ENCODE assay signal across 1 cellular context in the genomic region with DNA sequence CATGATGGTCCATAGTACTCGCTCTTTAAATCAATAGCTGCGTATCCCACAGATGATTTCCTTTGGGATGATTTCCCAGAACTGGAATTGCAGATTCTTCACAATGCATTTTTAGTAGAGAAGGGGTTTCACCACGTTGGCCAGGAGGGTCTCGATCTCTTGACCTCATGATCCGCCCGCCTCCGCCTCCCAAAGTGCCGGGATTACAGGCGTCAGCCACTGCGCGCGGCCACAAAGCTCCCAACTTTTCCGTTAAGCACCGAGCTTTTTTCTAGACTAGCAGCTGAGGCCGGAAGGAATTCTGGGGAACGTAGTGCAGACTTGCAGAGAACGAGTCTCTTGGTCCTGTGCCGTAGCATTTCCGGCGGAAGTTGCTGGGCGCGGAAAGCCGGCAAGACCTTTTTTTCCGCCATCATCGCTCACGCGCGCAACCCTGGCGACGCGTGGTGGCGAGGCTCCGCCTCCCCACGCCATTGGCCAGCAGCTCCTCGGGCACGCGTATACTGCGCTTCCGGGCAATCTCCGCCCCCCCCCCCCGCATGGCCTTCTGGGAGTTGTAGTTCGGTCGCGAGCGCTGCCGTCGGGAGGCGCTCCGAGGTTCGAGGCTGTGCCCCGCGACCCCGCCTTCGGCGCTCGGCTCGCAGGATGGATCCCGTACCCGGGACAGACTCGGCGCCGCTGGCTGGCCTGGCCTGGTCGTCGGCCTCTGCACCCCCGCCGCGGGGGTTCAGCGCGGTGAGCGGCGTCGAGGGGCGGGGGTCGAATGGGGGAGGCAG.
A peak's percentile ranks its signal among the peaks of the same experiment; 100 is the strongest.
TF ChIP-seq lines count a peak whose summit lies in the region.

A gene (plus strand): TSS at position 557 of the 776 bp plus-strand sequence. CDS start 89 bp downstream, at position 646.

TF ChIP-seq in H1, 55 proteins besides CTCF, POLR2A, EP300 and RAD21 (continues in another document):
- no peak for TF ChIP-seq KDM5A (IDR thresholded peaks at IDR 0.05; ENCODE audit: low read length)
- TF ChIP-seq CTBP2 (IDR thresholded peaks at IDR 0.05; ENCODE audit: borderline replicate concordance, insufficient read depth, insufficient read length, low read length) = no peak
- TF ChIP-seq, protein P1, sequence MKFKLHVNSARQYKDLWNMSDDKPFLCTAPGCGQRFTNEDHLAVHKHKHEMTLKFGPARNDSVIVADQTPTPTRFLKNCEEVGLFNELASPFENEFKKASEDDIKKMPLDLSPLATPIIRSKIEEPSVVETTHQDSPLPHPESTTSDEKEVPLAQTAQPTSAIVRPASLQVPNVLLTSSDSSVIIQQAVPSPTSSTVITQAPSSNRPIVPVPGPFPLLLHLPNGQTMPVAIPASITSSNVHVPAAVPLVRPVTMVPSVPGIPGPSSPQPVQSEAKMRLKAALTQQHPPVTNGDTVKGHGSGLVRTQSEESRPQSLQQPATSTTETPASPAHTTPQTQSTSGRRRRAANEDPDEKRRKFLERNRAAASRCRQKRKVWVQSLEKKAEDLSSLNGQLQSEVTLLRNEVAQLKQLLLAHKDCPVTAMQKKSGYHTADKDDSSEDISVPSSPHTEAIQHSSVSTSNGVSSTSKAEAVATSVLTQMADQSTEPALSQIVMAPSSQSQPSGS (IDR thresholded peaks at IDR 0.05; ENCODE audit: low read length) = peak; percentile 60; the same call in 1 of the 2 replicates
- TF ChIP-seq BRCA1 (IDR thresholded peaks at IDR 0.05; ENCODE audit: low read depth, low read length) = no peak
- no peak for TF ChIP-seq JUN (IDR thresholded peaks at IDR 0.05; ENCODE audit: low read depth, low read length)
- TF ChIP-seq RFX5 (IDR thresholded peaks at IDR 0.05; ENCODE audit: borderline replicate concordance, low read depth, low read length) = no peak
- no peak for TF ChIP-seq CHD1 (IDR thresholded peaks at IDR 0.05; ENCODE audit: low read depth, low read length)
- no peak for TF ChIP-seq SUZ12 (IDR thresholded peaks at IDR 0.05; ENCODE audit: low read length)
- TF ChIP-seq EGR1 (IDR thresholded peaks at IDR 0.05; ENCODE audit: borderline replicate concordance, low read depth, low read length) = peak; percentile 96
- TF ChIP-seq, protein P2, sequence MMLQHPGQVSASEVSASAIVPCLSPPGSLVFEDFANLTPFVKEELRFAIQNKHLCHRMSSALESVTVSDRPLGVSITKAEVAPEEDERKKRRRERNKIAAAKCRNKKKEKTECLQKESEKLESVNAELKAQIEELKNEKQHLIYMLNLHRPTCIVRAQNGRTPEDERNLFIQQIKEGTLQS (IDR thresholded peaks at IDR 0.05; ENCODE audit: insufficient read depth, low read depth, low read length) = no peak
- no peak for TF ChIP-seq KDM1A (IDR thresholded peaks at IDR 0.05; ENCODE audit: borderline replicate concordance, low read length)
- TF ChIP-seq BCL11A (IDR thresholded peaks at IDR 0.05; ENCODE audit: low read depth in 2 of 2, low read length in 2 of 2) = no peak
- no peak for TF ChIP-seq PHF8 (conservative IDR thresholded peaks at IDR 0.05; ENCODE audit: low read depth, low read length)
- TF ChIP-seq HDAC6 (IDR thresholded peaks at IDR 0.05; ENCODE audit: low read depth, low read length) = no peak
- no peak for TF ChIP-seq BACH1 (IDR thresholded peaks at IDR 0.05; ENCODE audit: low read length)
- TF ChIP-seq TEAD4 (IDR thresholded peaks at IDR 0.05; ENCODE audit: low read depth, low read length) = peak; percentile 24; the same call in 1 of the 2 replicates
- TF ChIP-seq GABPA (IDR thresholded peaks at IDR 0.05; ENCODE audit: borderline replicate concordance, insufficient read depth, low read length) = peak; percentile 96
- TF ChIP-seq SP4 (IDR thresholded peaks at IDR 0.05; ENCODE audit: low read length) = no peak
- peak; percentile 55 for TF ChIP-seq KDM4A (IDR thresholded peaks at IDR 0.05; ENCODE audit: low read depth, low read length, severe bottlenecking)
- TF ChIP-seq RNF2 (IDR thresholded peaks at IDR 0.05; ENCODE audit: borderline replicate concordance, low read depth, low read length, missing control alignments, poor library complexity, severe bottlenecking) = no peak
- 0 out of 4 replicates have a peak, but pooled peaks of 1 of the 2 experiments have one; percentile 48 for TF ChIP-seq HDAC2 (IDR thresholded peaks at IDR 0.05; ENCODE audit: borderline replicate concordance in 1 of 2, low read depth in 2 of 2, low read length in 2 of 2)
- TF ChIP-seq RXRA (IDR thresholded peaks at IDR 0.05; ENCODE audit: insufficient read depth, low read depth, low read length) = no peak
- TF ChIP-seq CBX8 (IDR thresholded peaks at IDR 0.05; ENCODE audit: borderline replicate concordance, low read depth, low read length) = no peak
- TF ChIP-seq, protein P3, sequence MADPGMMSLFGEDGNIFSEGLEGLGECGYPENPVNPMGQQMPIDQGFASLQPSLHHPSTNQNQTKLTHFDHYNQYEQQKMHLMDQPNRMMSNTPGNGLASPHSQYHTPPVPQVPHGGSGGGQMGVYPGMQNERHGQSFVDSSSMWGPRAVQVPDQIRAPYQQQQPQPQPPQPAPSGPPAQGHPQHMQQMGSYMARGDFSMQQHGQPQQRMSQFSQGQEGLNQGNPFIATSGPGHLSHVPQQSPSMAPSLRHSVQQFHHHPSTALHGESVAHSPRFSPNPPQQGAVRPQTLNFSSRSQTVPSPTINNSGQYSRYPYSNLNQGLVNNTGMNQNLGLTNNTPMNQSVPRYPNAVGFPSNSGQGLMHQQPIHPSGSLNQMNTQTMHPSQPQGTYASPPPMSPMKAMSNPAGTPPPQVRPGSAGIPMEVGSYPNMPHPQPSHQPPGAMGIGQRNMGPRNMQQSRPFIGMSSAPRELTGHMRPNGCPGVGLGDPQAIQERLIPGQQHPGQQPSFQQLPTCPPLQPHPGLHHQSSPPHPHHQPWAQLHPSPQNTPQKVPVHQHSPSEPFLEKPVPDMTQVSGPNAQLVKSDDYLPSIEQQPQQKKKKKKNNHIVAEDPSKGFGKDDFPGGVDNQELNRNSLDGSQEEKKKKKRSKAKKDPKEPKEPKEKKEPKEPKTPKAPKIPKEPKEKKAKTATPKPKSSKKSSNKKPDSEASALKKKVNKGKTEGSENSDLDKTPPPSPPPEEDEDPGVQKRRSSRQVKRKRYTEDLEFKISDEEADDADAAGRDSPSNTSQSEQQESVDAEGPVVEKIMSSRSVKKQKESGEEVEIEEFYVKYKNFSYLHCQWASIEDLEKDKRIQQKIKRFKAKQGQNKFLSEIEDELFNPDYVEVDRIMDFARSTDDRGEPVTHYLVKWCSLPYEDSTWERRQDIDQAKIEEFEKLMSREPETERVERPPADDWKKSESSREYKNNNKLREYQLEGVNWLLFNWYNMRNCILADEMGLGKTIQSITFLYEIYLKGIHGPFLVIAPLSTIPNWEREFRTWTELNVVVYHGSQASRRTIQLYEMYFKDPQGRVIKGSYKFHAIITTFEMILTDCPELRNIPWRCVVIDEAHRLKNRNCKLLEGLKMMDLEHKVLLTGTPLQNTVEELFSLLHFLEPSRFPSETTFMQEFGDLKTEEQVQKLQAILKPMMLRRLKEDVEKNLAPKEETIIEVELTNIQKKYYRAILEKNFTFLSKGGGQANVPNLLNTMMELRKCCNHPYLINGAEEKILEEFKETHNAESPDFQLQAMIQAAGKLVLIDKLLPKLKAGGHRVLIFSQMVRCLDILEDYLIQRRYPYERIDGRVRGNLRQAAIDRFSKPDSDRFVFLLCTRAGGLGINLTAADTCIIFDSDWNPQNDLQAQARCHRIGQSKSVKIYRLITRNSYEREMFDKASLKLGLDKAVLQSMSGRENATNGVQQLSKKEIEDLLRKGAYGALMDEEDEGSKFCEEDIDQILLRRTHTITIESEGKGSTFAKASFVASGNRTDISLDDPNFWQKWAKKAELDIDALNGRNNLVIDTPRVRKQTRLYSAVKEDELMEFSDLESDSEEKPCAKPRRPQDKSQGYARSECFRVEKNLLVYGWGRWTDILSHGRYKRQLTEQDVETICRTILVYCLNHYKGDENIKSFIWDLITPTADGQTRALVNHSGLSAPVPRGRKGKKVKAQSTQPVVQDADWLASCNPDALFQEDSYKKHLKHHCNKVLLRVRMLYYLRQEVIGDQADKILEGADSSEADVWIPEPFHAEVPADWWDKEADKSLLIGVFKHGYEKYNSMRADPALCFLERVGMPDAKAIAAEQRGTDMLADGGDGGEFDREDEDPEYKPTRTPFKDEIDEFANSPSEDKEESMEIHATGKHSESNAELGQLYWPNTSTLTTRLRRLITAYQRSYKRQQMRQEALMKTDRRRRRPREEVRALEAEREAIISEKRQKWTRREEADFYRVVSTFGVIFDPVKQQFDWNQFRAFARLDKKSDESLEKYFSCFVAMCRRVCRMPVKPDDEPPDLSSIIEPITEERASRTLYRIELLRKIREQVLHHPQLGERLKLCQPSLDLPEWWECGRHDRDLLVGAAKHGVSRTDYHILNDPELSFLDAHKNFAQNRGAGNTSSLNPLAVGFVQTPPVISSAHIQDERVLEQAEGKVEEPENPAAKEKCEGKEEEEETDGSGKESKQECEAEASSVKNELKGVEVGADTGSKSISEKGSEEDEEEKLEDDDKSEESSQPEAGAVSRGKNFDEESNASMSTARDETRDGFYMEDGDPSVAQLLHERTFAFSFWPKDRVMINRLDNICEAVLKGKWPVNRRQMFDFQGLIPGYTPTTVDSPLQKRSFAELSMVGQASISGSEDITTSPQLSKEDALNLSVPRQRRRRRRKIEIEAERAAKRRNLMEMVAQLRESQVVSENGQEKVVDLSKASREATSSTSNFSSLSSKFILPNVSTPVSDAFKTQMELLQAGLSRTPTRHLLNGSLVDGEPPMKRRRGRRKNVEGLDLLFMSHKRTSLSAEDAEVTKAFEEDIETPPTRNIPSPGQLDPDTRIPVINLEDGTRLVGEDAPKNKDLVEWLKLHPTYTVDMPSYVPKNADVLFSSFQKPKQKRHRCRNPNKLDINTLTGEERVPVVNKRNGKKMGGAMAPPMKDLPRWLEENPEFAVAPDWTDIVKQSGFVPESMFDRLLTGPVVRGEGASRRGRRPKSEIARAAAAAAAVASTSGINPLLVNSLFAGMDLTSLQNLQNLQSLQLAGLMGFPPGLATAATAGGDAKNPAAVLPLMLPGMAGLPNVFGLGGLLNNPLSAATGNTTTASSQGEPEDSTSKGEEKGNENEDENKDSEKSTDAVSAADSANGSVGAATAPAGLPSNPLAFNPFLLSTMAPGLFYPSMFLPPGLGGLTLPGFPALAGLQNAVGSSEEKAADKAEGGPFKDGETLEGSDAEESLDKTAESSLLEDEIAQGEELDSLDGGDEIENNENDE (IDR thresholded peaks at IDR 0.05; ENCODE audit: insufficient replicate concordance, low read length) = no peak
- TF ChIP-seq SAP30 (IDR thresholded peaks at IDR 0.05; ENCODE audit: insufficient read depth, insufficient replicate concordance, low read length) = no peak
- no peak for TF ChIP-seq ASH2L (IDR thresholded peaks at IDR 0.05; ENCODE audit: low read length)
- TF ChIP-seq, protein P4, sequence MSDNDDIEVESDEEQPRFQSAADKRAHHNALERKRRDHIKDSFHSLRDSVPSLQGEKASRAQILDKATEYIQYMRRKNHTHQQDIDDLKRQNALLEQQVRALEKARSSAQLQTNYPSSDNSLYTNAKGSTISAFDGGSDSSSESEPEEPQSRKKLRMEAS (IDR thresholded peaks at IDR 0.05) = peak; percentile 87
- TF ChIP-seq NRF1 (IDR thresholded peaks at IDR 0.05; ENCODE audit: low read depth, low read length) = peak; percentile 26; the same call in 1 of the 2 replicates
- no peak for TF ChIP-seq CEBPB (IDR thresholded peaks at IDR 0.05; ENCODE audit: low read depth, low read length)
- peak; percentile 56 for TF ChIP-seq SIX5 (IDR thresholded peaks at IDR 0.05; ENCODE audit: low read depth, low read length)
- no peak for TF ChIP-seq SIRT6 (IDR thresholded peaks at IDR 0.05; ENCODE audit: low read length)
- TF ChIP-seq FOSL1 (IDR thresholded peaks at IDR 0.05; ENCODE audit: insufficient read depth, low read depth, low read length) = no peak
- TF ChIP-seq MAFK (IDR thresholded peaks at IDR 0.05; ENCODE audit: low read depth, low read length) = no peak
- TF ChIP-seq SRF (IDR thresholded peaks at IDR 0.05; ENCODE audit: low read depth, low read length) = peak; percentile 32; the same call in 1 of the 2 replicates
- no peak for TF ChIP-seq GTF2F1 (IDR thresholded peaks at IDR 0.05; ENCODE audit: borderline replicate concordance, low read depth, low read length)
- TF ChIP-seq, protein P5, sequence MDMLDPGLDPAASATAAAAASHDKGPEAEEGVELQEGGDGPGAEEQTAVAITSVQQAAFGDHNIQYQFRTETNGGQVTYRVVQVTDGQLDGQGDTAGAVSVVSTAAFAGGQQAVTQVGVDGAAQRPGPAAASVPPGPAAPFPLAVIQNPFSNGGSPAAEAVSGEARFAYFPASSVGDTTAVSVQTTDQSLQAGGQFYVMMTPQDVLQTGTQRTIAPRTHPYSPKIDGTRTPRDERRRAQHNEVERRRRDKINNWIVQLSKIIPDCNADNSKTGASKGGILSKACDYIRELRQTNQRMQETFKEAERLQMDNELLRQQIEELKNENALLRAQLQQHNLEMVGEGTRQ (IDR thresholded peaks at IDR 0.05; ENCODE audit: low read length) = no peak
- no peak for TF ChIP-seq ZNF274 (IDR thresholded peaks at IDR 0.05; ENCODE audit: borderline replicate concordance, extremely low read depth, low read length)
- no peak for TF ChIP-seq TAF7 (optimal IDR thresholded peaks at IDR 0.05; ENCODE audit: borderline replicate concordance, low read depth, low read length)
- TF ChIP-seq POLR2AphosphoS5 (IDR thresholded peaks at IDR 0.05; ENCODE audit: low read depth, low read length) = 0 out of 2 replicates have a peak, but pooled peaks have one; percentile 24
- TF ChIP-seq RBBP5 (IDR thresholded peaks at IDR 0.05; ENCODE audit: borderline replicate concordance, low read depth, low read length) = 0 out of 2 replicates have a peak, but pooled peaks have one; percentile 3
- TF ChIP-seq SP1 (IDR thresholded peaks at IDR 0.05; ENCODE audit: low read depth, low read length) = peak; percentile 32; the same call in 1 of the 2 replicates
- TF ChIP-seq CREB1 (IDR thresholded peaks at IDR 0.05) = peak; percentile 93
- no peak for TF ChIP-seq EZH2 (IDR thresholded peaks at IDR 0.05; ENCODE audit: low read depth, low read length, severe bottlenecking)
- TF ChIP-seq TAF1 (IDR thresholded peaks at IDR 0.05; ENCODE audit: low read depth, low read length) = peak; percentile 71
- TF ChIP-seq SIN3A (conservative IDR thresholded peaks at IDR 0.05 in 1 of 2, IDR thresholded peaks at IDR 0.05 in 1 of 2; ENCODE audit: low read depth in 1 of 2, low read length in 2 of 2) = peak in 1 of 2 experiments; percentile 83; a peak in 2 of 4 replicates
- no peak for TF ChIP-seq SP2 (IDR thresholded peaks at IDR 0.05; ENCODE audit: low read length)
- TF ChIP-seq JUND (IDR thresholded peaks at IDR 0.05; ENCODE audit: low read length) = no peak
- TF ChIP-seq CBX5 (IDR thresholded peaks at IDR 0.05; ENCODE audit: low read depth, low read length) = no peak
- no peak for TF ChIP-seq NANOG (IDR thresholded peaks at IDR 0.05; ENCODE audit: insufficient read depth, low read depth, low read length, poor library complexity, severe bottlenecking)
- TF ChIP-seq YY1 (IDR thresholded peaks at IDR 0.05; ENCODE audit: low read depth, low read length) = peak; percentile 87
- TF ChIP-seq CHD2 (IDR thresholded peaks at IDR 0.05; ENCODE audit: low read length) = 0 out of 2 replicates have a peak, but pooled peaks have one; percentile 21
- no peak for TF ChIP-seq TCF12 (IDR thresholded peaks at IDR 0.05; ENCODE audit: low read depth, low read length)
- TF ChIP-seq TBP (IDR thresholded peaks at IDR 0.05; ENCODE audit: low read depth, low read length) = peak; percentile 75; the same call in 1 of the 2 replicates
- no peak for TF ChIP-seq POU5F1 (IDR thresholded peaks at IDR 0.05; ENCODE audit: low read depth, low read length)
